In genomic region chr19:38634757-38635482, GRCh38 we compare ENCODE assay signal across 8 cellular contexts. TPM values are rescaled to one million over a fixed set of nuclear protein-coding genes. Genes with fewer than 3 reads are reported as not detected.
DNase-seq lines count a peak whose midpoint lies in the region; ATAC-seq, FAIRE-seq and TF ChIP-seq lines count a peak whose summit lies in the region.

No MANE protein-coding gene starts in this region.

- H3K9me3 Mint-ChIP-seq in stimulated activated memory B cell treated with anti-CD40 and anti-IgM and Interleukin-4, amounts not matched to agents 10 μg/mL and 1 μg/mL and 100 μg/mL, for 72 hours: no peaks in the 10 kb centered on the region

- no peak overlapping the region for H3K56ac ChIP-seq in H1 (replicated peaks; ENCODE audit: insufficient read length, low read depth, low read length)

- H3K4me3 ChIP-seq in H1 (ENCODE audit: extremely low read depth in 1 of 4, insufficient read depth in 2 of 4, low read depth in 3 of 4, low read length in 4 of 4) (no peak overlapping the region), mucosa of descending colon (no peak overlapping the region)

- H3K18ac ChIP-seq in H1 (ENCODE audit: extremely low read depth, low read length): no peak overlapping the region

- no peak overlapping the region for H3K4me2 ChIP-seq in H1 (ENCODE audit: insufficient read depth in 1 of 2, low read depth in 2 of 2, low read length in 2 of 2)

- peak overlapping the region; percentile 78 for H3K27ac Mint-ChIP-seq in stimulated activated memory B cell treated with anti-CD40 and anti-IgM and Interleukin-4, amounts not matched to agents 10 μg/mL and 1 μg/mL and 100 μg/mL, for 72 hours

- FAIRE-seq in H1 (lab: Jason Lieb, UNC): no peak

- ATAC-seq in mucosa of descending colon: peak; percentile 41
- ATAC-seq in stimulated activated memory B cell treated with anti-CD40 and anti-IgM and Interleukin-4, amounts not matched to agents 10 μg/mL and 1 μg/mL and 100 μg/mL, for 72 hours: no peak
- ATAC-seq in GM18873 (IDR thresholded peaks at IDR 0.05; ENCODE audit: low FRiP score, unreplicated experiment): no peak

- no peak overlapping the region for H3K27ac ChIP-seq in H1 (ENCODE audit: low read depth, low read length)

- no peak overlapping the region for H3K4me3 Mint-ChIP-seq in stimulated activated memory B cell treated with anti-CD40 and anti-IgM and Interleukin-4, amounts not matched to agents 10 μg/mL and 1 μg/mL and 100 μg/mL, for 72 hours

- POLR2A ChIA-PET in H1 (lab: Charles Lee; ENCODE audit: partially characterized antibody): interaction anchor here (0.6 to 2.7 kb wide), 20 partner anchors 10 to 802 kb away, joined by 3 to 10 read pairs (median 4); partner anchors contain the start of genes ACTN4, MAP4K1 and NFKBIB

- intact Hi-C loops in mucosa of descending colon (cut with DNase I, micrococcal nuclease): loop anchor here in 1 of 2 donors (10.0 kb wide), 1 partner anchor 230 kb away; the partner anchor contains the start of gene FAM98C

- no peak overlapping the region for H3K14ac ChIP-seq in H1 (ENCODE audit: insufficient read length)

- peak overlapping the region; percentile 44; the same call in 1 of the 2 replicates for H2BK5ac ChIP-seq in H1 (ENCODE audit: low read depth, low read length)

- H3K4ac ChIP-seq in H1 (replicated peaks; ENCODE audit: insufficient read length, low read depth, low read length): no peak overlapping the region

- H3K23me2 ChIP-seq in H1 (ENCODE audit: low read depth, low read length): no peaks in the 10 kb centered on the region

- H3K36me3 Mint-ChIP-seq in stimulated activated memory B cell treated with anti-CD40 and anti-IgM and Interleukin-4, amounts not matched to agents 10 μg/mL and 1 μg/mL and 100 μg/mL, for 72 hours: peaks cover 36% of the 10 kb centered on the region

- no peak for TF ChIP-seq EP300 in H1 (IDR thresholded peaks at IDR 0.05; ENCODE audit: borderline replicate concordance in 1 of 2, low read depth in 2 of 2, low read length in 2 of 2)

- H3K4me1 ChIP-seq in H1 (replicated peaks in 1 of 4; ENCODE audit: control insufficient read depth in 3 of 4, insufficient read depth in 4 of 4, low read length in 3 of 4) (no peaks in the 10 kb centered on the region; a peak in 2 of 7 replicates), mucosa of descending colon (ENCODE audit: low read depth) (peaks cover 22% of the 10 kb centered on the region)

- H3K36me3 ChIP-seq in H1 (ENCODE audit: control insufficient read depth in 2 of 4, insufficient read depth in 4 of 4, low read length in 3 of 4) (peaks cover 2 to 26% (median 10%) of the 10 kb centered on the region in 4 experiments; a peak in 6 of 8 replicates), mucosa of descending colon (ENCODE audit: low read depth) (no peaks in the 10 kb centered on the region)

- 70% methylated on average over 17 of the region's 17 CpGs; no CpG with 5 or more reads in 1 of the 2 experiments for WGBS in H1 (ENCODE audit: extremely low coverage in 1 of 2, insufficient coverage in 1 of 2, insufficient read length in 1 of 2, insufficient replicate concordance in 2 of 2, low coverage in 1 of 2, low lambda C conversion rate in 2 of 2, missing lambda C conversion rate in 1 of 2), 2 experiments

- no peaks in the 10 kb centered on the region for H4K20me1 ChIP-seq in H1 (replicated peaks in 1 of 2; ENCODE audit: control insufficient read depth in 1 of 2, insufficient read depth in 2 of 2, low read length in 2 of 2)

- no peak overlapping the region for H4K5ac ChIP-seq in H1 (ENCODE audit: insufficient read length, low read depth, low read length)

- TF ChIP-seq POLR2A in H1 (IDR thresholded peaks at IDR 0.05; ENCODE audit: control extremely low read depth in 1 of 2, low read depth in 2 of 2, low read length in 2 of 2): no peak

- DNase-seq in activated gamma-delta T cell treated with Interleukin-2 at 50 U/mL for 16 hours (peak; percentile 73), activated gamma-delta T cell (lab: John Stamatoyannopoulos, UW) (no peak), NCI-H748 treated with DMSO at 0.1 percent for 48 hours (lab: John Stamatoyannopoulos, UW) (peak; percentile 47), H1 (ENCODE audit: low read depth in 1 of 2, low spot score in 2 of 2) (peak in 1 of 2 experiments; percentile 95), mucosa of descending colon (peak; percentile 79 to 88 (median 86))
- DNase-seq in activated CD8-positive, alpha-beta memory T cell treated with anti-CD3 and anti-CD28 coated beads for 48 hours (ENCODE audit: low read depth in 2 of 3, low spot score in 2 of 3): peak; percentile 32 to 59 (median 58)

- H3K4me1 Mint-ChIP-seq in stimulated activated memory B cell treated with anti-CD40 and anti-IgM and Interleukin-4, amounts not matched to agents 10 μg/mL and 1 μg/mL and 100 μg/mL, for 72 hours: peaks cover 34% of the 10 kb centered on the region

- no peaks in the 10 kb centered on the region for H3K79me2 ChIP-seq in H1 (ENCODE audit: control insufficient read depth in 1 of 2, insufficient read depth in 2 of 2, low read length in 2 of 2)

- H2BK12ac ChIP-seq in H1 (ENCODE audit: low read depth, low read length): no peak overlapping the region

- TF ChIP-seq RAD21 in H1 (IDR thresholded peaks at IDR 0.05 in 1 of 2, conservative IDR thresholded peaks at IDR 0.05 in 1 of 2; ENCODE audit: low read depth in 2 of 2, low read length in 2 of 2): peak; percentile 57 to 70

- no peak overlapping the region for H2BK20ac ChIP-seq in H1 (ENCODE audit: low read length)

- TF ChIP-seq CTCF in H1 (IDR thresholded peaks at IDR 0.05; ENCODE audit: control extremely low read depth in 1 of 3, insufficient read depth in 1 of 3, low read depth in 1 of 3, low read length in 3 of 3) (peak; percentile 87 to 91 (median 90)), mucosa of descending colon (IDR thresholded peaks at IDR 0.05) (peak; percentile 88)

- no peaks in the 10 kb centered on the region for H3K27me3 ChIP-seq in H1 (replicated peaks in 1 of 4; ENCODE audit: control insufficient read depth in 3 of 4, extremely low read depth in 1 of 4, insufficient read depth in 3 of 4, low read length in 3 of 4)

- H3K27me3 Mint-ChIP-seq in stimulated activated memory B cell treated with anti-CD40 and anti-IgM and Interleukin-4, amounts not matched to agents 10 μg/mL and 1 μg/mL and 100 μg/mL, for 72 hours: no peaks in the 10 kb centered on the region

- H4K91ac ChIP-seq in H1 (replicated peaks; ENCODE audit: insufficient read length, low read length): no peak overlapping the region

- H3K9me3 ChIP-seq in H1 (ENCODE audit: insufficient read depth in 2 of 2, low read depth in 1 of 2, low read length in 1 of 2): no peaks in the 10 kb centered on the region
- no peaks in the 10 kb centered on the region for H3K9me3 ChIP-seq in mucosa of descending colon

- no peak overlapping the region for H3K23ac ChIP-seq in H1 (ENCODE audit: insufficient read length)

- H3K9ac ChIP-seq in H1 (replicated peaks in 1 of 4; ENCODE audit: extremely low read depth in 1 of 4, low read depth in 3 of 4, low read length in 3 of 4): no peak overlapping the region

- H3K79me1 ChIP-seq in H1 (ENCODE audit: low read depth, low read length): no peaks in the 10 kb centered on the region

- no peak overlapping the region for H2BK15ac ChIP-seq in H1 (ENCODE audit: low read length)

- no peak overlapping the region for H2BK120ac ChIP-seq in H1 (replicated peaks; ENCODE audit: low read depth, low read length)

- no peak overlapping the region for H2AFZ ChIP-seq in H1 (ENCODE audit: low read length)

- CTCF ChIA-PET in H1 (lab: Charles Lee; ENCODE audit: partially characterized antibody): interaction anchor here (0.6 to 6.3 kb wide), 53 partner anchors 9 to 1955 kb away, joined by 3 to 62 read pairs (median 4); partner anchors contain the start of genes ACTN4, EIF3K, FAM98C and MAP4K1

- H2AK5ac ChIP-seq in H1 (ENCODE audit: low read depth, low read length): no peak overlapping the region

- no peak overlapping the region for H4K8ac ChIP-seq in H1 (ENCODE audit: extremely low read depth, insufficient read depth, low read length)

TF ChIP-seq in H1, 55 proteins besides CTCF, POLR2A, EP300 and RAD21 (continues in another document):
- TF ChIP-seq POLR2AphosphoS5 (IDR thresholded peaks at IDR 0.05; ENCODE audit: low read depth, low read length) (peak; percentile 12; the same call in 1 of the 2 replicates), CBX5 (IDR thresholded peaks at IDR 0.05; ENCODE audit: low read depth, low read length) (no peak)

RNA-seq across cellular contexts. Expression of gene ACTN4, which starts 12.5 kb away (rescaled TPM):
- total RNA-seq in H1 (2021; fragmentation: NEBNext Ultra II Directional; extraction: Animal tissue kit (Norgen Biotek cat#: 25700)): 520 and 530 TPM in 2 replicates
- 211 and 281 TPM in 2 replicates for polyA plus RNA-seq in H1 (2011; rRNA removed)
- 223 TPM for polyA plus RNA-seq in H1 (2011; cell fraction: cytosol; rRNA removed)
- 1,059 TPM for polyA plus RNA-seq in H1 (2011; cell fraction: nucleus; rRNA removed)
- 374 to 504 TPM (median 451 TPM) in 4 replicates for polyA plus RNA-seq in H1 (2012, experiment 1 of 2)
- polyA plus RNA-seq in H1 (2012, experiment 2 of 2): 171 TPM
- polyA plus RNA-seq in H1 (2013, experiment 1 of 2): 279 TPM
- polyA plus RNA-seq in H1 (2013, experiment 2 of 2): 254 TPM
- polyA minus RNA-seq in H1 (2011; rRNA and poly(A)+ RNA removed): 190 and 202 TPM in 2 replicates
- 103 TPM for polyA minus RNA-seq in H1 (2011; cell fraction: cytosol; rRNA and poly(A)+ RNA removed)
- polyA minus RNA-seq in H1 (2011; cell fraction: nucleus; rRNA and poly(A)+ RNA removed): 171 TPM
- total RNA-seq in mucosa of descending colon: 1,000 to 10,000 TPM in 2 of 3 donors, 100 to 1,000 TPM in 1; 566 to 1,080 (median 1,014) TPM

RNA-seq across cellular contexts. Expression of gene EIF3K, which starts 15.9 kb away (rescaled TPM):
- 329 and 344 TPM in 2 replicates for total RNA-seq in H1 (2021; fragmentation: NEBNext Ultra II Directional; extraction: Animal tissue kit (Norgen Biotek cat#: 25700))
- 937 and 977 TPM in 2 replicates for polyA plus RNA-seq in H1 (2011; rRNA removed)
- 945 TPM for polyA plus RNA-seq in H1 (2011; cell fraction: cytosol; rRNA removed)
- 915 TPM for polyA plus RNA-seq in H1 (2011; cell fraction: nucleus; rRNA removed)
- polyA plus RNA-seq in H1 (2012, experiment 1 of 2): 382 to 549 TPM (median 528 TPM) in 4 replicates
- 458 TPM for polyA plus RNA-seq in H1 (2012, experiment 2 of 2)
- 236 TPM for polyA plus RNA-seq in H1 (2013, experiment 1 of 2)
- 236 TPM for polyA plus RNA-seq in H1 (2013, experiment 2 of 2)
- polyA minus RNA-seq in H1 (2011; rRNA and poly(A)+ RNA removed): 386 and 450 TPM in 2 replicates
- polyA minus RNA-seq in H1 (2011; cell fraction: cytosol; rRNA and poly(A)+ RNA removed): 188 TPM
- 180 TPM for polyA minus RNA-seq in H1 (2011; cell fraction: nucleus; rRNA and poly(A)+ RNA removed)
- total RNA-seq in mucosa of descending colon: 100 to 1,000 TPM; 338 to 393 (median 350) TPM

RNA-seq across cellular contexts. Expression of gene MAP4K1, which starts 17.2 kb away (rescaled TPM):
- 10.4 and 14.4 TPM in 2 replicates for total RNA-seq in H1 (2021; fragmentation: NEBNext Ultra II Directional; extraction: Animal tissue kit (Norgen Biotek cat#: 25700))
- polyA plus RNA-seq in H1 (2011; rRNA removed): 9.0 and 22.0 TPM in 2 replicates
- polyA plus RNA-seq in H1 (2011; cell fraction: cytosol; rRNA removed): 8.0 TPM
- 12.8 TPM for polyA plus RNA-seq in H1 (2011; cell fraction: nucleus; rRNA removed)
- 9.6 to 16.0 TPM (median 13.8 TPM) in 4 replicates for polyA plus RNA-seq in H1 (2012, experiment 1 of 2)
- 7.3 TPM for polyA plus RNA-seq in H1 (2012, experiment 2 of 2)
- polyA plus RNA-seq in H1 (2013, experiment 1 of 2): 14.6 TPM
- polyA plus RNA-seq in H1 (2013, experiment 2 of 2): 11.8 TPM
- 1.1 and 1.6 TPM in 2 replicates for polyA minus RNA-seq in H1 (2011; rRNA and poly(A)+ RNA removed)
- polyA minus RNA-seq in H1 (2011; cell fraction: cytosol; rRNA and poly(A)+ RNA removed): 3.7 TPM
- polyA minus RNA-seq in H1 (2011; cell fraction: nucleus; rRNA and poly(A)+ RNA removed): 2.0 TPM
- 10 to 100 TPM in 1 of 3 donors, 1 to 10 TPM in 2; 6.9 to 10.6 (median 7.4) TPM for total RNA-seq in mucosa of descending colon
